8 cellular contexts compared by ENCODE assay signal in the genomic region with DNA sequence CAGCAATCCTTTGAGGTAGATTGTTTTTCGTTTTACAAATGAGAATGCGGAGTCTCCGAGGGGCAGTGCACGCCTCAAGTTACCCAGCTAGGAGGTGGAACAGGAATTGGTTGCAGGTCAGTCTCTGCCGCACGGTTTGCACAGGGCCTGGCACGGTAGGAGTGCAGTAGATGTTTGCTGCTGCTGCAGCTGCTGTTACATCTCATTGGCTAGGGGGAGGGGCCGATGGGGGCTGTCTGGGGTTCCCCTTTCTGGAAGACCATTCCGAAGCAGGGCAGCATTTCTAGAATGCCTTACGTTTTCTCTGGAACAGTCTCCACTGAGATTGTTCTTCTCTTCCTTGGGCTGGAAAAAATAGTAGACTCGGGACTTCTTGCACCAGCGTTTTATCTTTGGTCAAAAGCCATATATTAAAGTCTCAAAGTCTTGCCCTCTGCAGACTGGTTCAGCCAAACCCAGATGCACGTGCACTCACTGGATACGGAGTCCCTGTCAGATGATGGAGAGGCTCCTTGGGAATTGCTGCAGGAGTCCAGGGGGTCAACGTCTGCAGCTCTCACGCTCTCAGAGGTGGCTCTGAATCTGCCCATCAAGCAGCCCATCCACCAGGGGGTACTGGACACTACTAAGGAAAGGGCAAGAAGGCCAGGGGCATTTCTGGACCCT. TPM values are rescaled to one million over a fixed set of nuclear protein-coding genes. Genes with fewer than 3 reads are reported as not detected.
DNase-seq lines count a peak whose midpoint lies in the region; ATAC-seq and TF ChIP-seq lines count a peak whose summit lies in the region.

No MANE protein-coding gene starts in this region.

- intact Hi-C loops in prostate gland (cut with DNase I) = loop anchor here (5.0 kb wide), 1 partner anchor 46 kb away; no protein-coding TSS in a partner anchor
- intact Hi-C loops in posterior cingulate gyrus (cut with DNase I) = loop anchor here (5.0 kb wide), 1 partner anchor 51 kb away; no protein-coding TSS in a partner anchor

- no peaks in the 10 kb centered on the region for H3K9me3 ChIP-seq in prostate gland

- no peaks in the 10 kb centered on the region for H3K4me1 ChIP-seq in prostate gland (replicated peaks)

- ATAC-seq in HG03139 (IDR thresholded peaks at IDR 0.05; ENCODE audit: unreplicated experiment) (no peak), HG03354 (IDR thresholded peaks at IDR 0.05; ENCODE audit: poor library complexity, severe bottlenecking, unreplicated experiment) (no peak)

- peak overlapping the region; percentile 99 for H3K4me3 Mint-ChIP-seq in HFFc6

- no peaks in the 10 kb centered on the region for H3K36me3 ChIP-seq in prostate gland

- DNase-seq in HFFc6 (no peak), epithelial cell of esophagus (ENCODE audit: low read depth) (no peak), prostate gland (ENCODE audit: low spot score) (no peak), posterior cingulate gyrus (no peak), ecto neural progenitor cell (ENCODE audit: low spot score) (no peak)
- DNase-seq in activated CD4-positive, alpha-beta T cell treated with anti-CD3 and anti-CD28 coated beads for 1 hour = peak; percentile 26

- peak overlapping the region; percentile 82 for H3K4me3 ChIP-seq in epithelial cell of esophagus (ENCODE audit: low read length)
- H3K4me3 ChIP-seq in prostate gland = peak overlapping the region; percentile 97 to 99

- H3K27me3 ChIP-seq in prostate gland (replicated peaks; ENCODE audit: insufficient read depth) = no peaks in the 10 kb centered on the region

- H3K27ac Mint-ChIP-seq in HFFc6 = peak overlapping the region; percentile 92

- H3K36me3 Mint-ChIP-seq in HFFc6 (ENCODE audit: low read depth) = peaks cover 10% of the 10 kb centered on the region

- H3K27me3 Mint-ChIP-seq in HFFc6 (ENCODE audit: insufficient read depth) = peaks cover 4% of the 10 kb centered on the region

- WGBS in prostate gland = 28% methylated on average over 16 of the region's 16 CpGs

- H3K27ac ChIP-seq in prostate gland = peak overlapping the region in 1 of 2 donors; percentile 84

- no peak for TF ChIP-seq POLR2A in prostate gland (IDR thresholded peaks at IDR 0.05)

- peaks cover 55% of the 10 kb centered on the region for H3K4me1 Mint-ChIP-seq in HFFc6 (ENCODE audit: low read depth)

- H3K9me3 Mint-ChIP-seq in HFFc6 = no peaks in the 10 kb centered on the region

- TF ChIP-seq CTCF in HFFc6 (IDR thresholded peaks at IDR 0.05) (0 out of 2 replicates have a peak, but pooled peaks have one; percentile 11), epithelial cell of esophagus (IDR thresholded peaks at IDR 0.05; ENCODE audit: insufficient read depth, low read depth, low read length, missing control alignments) (no peak), prostate gland (IDR thresholded peaks at IDR 0.05) (no peak)

RNA-seq across cellular contexts. Expression of gene USP20, which starts 1.2 kb away (rescaled TPM):
- total RNA-seq in HFFc6 (2021; fragmentation: NEBNext Ultra II Directional; extraction: Animal tissue kit (Norgen Biotek cat#: 25700)) = 10 to 100 TPM; 24.1 to 35.4 (median 26.2) TPM
- 10 to 100 TPM; 34.8 to 53.5 TPM for total RNA-seq in prostate gland

RNA-seq across cellular contexts. Expression of gene C9orf78, which starts 1.4 kb away (rescaled TPM):
- 10 to 100 TPM; 42.8 to 52.7 (median 48.5) TPM for total RNA-seq in HFFc6 (2021; fragmentation: NEBNext Ultra II Directional; extraction: Animal tissue kit (Norgen Biotek cat#: 25700))
- total RNA-seq in prostate gland = 10 to 100 TPM; 63.7 to 76.8 TPM

RNA-seq across cellular contexts. Expression of gene TOR1A, which starts 12.5 kb away (rescaled TPM):
- total RNA-seq in HFFc6 (2021; fragmentation: NEBNext Ultra II Directional; extraction: Animal tissue kit (Norgen Biotek cat#: 25700)) = 10 to 100 TPM; 59.1 to 70.5 (median 67.1) TPM
- total RNA-seq in prostate gland = 10 to 100 TPM; 37.1 to 41.2 TPM

RNA-seq across cellular contexts. Expression of gene TOR1B, which starts 33.5 kb away (rescaled TPM):
- total RNA-seq in HFFc6 (2021; fragmentation: NEBNext Ultra II Directional; extraction: Animal tissue kit (Norgen Biotek cat#: 25700)) = 10 to 100 TPM; 31.6 to 43.1 (median 36.1) TPM
- 10 to 100 TPM; 31.4 to 35.7 TPM for total RNA-seq in prostate gland
